In genomic region chrX:153744210-153745066, GRCh38 we compare ENCODE assay signal across 7 cellular contexts. TPM values are rescaled to one million over a fixed set of nuclear protein-coding genes. Genes with fewer than 3 reads are reported as not detected.
DNase-seq lines count a peak whose midpoint lies in the region; ATAC-seq, FAIRE-seq and TF ChIP-seq lines count a peak whose summit lies in the region.
"Had no signal": no experiment of that assay in that cellular context is flagged by ENCODE, and none has a peak within 500 bp of the region (broad histone marks: within the 10 kb centered on the region; RNA-seq: fewer than 3 reads in every experiment).

No MANE protein-coding gene starts in this region.

- H3K4me1 ChIP-seq in right atrium auricular region, result peaks cover 0 to 7% of the 10 kb centered on the region in 2 donors
- H3K4me1 ChIP-seq in iPS DF 6.9 (ENCODE audit: control insufficient read depth, insufficient read depth, low read length), result peaks cover 5% of the 10 kb centered on the region

- no peak overlapping the region for H3K4me3 Mint-ChIP-seq in natural killer cell
- H3K4me3 Mint-ChIP-seq: activated T-cell treated with anti-CD3 and anti-CD28 coated beads, Interleukin-2, amount 50 U/mL, for 72 hours had no signal

- H3K9me3 Mint-ChIP-seq in natural killer cell, result no peaks in the 10 kb centered on the region
- H3K9me3 Mint-ChIP-seq: activated T-cell treated with anti-CD3 and anti-CD28 coated beads, Interleukin-2, amount 50 U/mL, for 72 hours had no signal

- H3K4me1 Mint-ChIP-seq in natural killer cell, result peaks cover 0 to 7% of the 10 kb centered on the region in 2 donors

- H3K36me3 Mint-ChIP-seq in natural killer cell, result no peaks in the 10 kb centered on the region

- H3K27ac ChIP-seq in right atrium auricular region, result peak overlapping the region in 1 of 2 donors; percentile 4
- no peak overlapping the region for H3K27ac ChIP-seq in iPS DF 6.9 (ENCODE audit: low read length)

- H3K27me3 Mint-ChIP-seq in natural killer cell (ENCODE audit: low read depth in 2 of 2), result peaks cover 10 to 18% of the 10 kb centered on the region in 2 donors

- H3K9me3 ChIP-seq in right atrium auricular region (no peaks in the 10 kb centered on the region), iPS DF 6.9 (ENCODE audit: control insufficient read depth, insufficient read depth, low read length) (no peaks in the 10 kb centered on the region)

- TF ChIP-seq CTCF in right atrium auricular region (IDR thresholded peaks at IDR 0.05) (peak in 1 of 2 donors; percentile 40), natural killer cell (IDR thresholded peaks at IDR 0.05) (no peak)

- intact Hi-C loops in left ventricle myocardium superior (cut with micrococcal nuclease) (no loop called here), natural killer cell (cut with micrococcal nuclease) (no loop called here)

- FAIRE-seq in urothelium cell line (lab: Jason Lieb, UNC), result peak; percentile 37

- no peak overlapping the region for H3K4me3 ChIP-seq in right atrium auricular region
- H3K4me3 ChIP-seq in iPS DF 6.9 (ENCODE audit: low read length), result peak overlapping the region; percentile 42; the same call in 1 of the 2 replicates

- H3K27me3 ChIP-seq in right atrium auricular region (no peaks in the 10 kb centered on the region), iPS DF 6.9 (ENCODE audit: control insufficient read depth, insufficient read depth, low read length) (no peaks in the 10 kb centered on the region)

- DNase-seq in left ventricle myocardium superior (peak; percentile 39), right atrium auricular region (ENCODE audit: low spot score) (no peak), iPS DF 6.9 (ENCODE audit: low read depth, low spot score) (no peak), urothelium cell line (ENCODE audit: low spot score) (no peak), inferior parietal cortex (ENCODE audit: extremely low spot score) (no peak), natural killer cell (no peak)

- no peak for ATAC-seq in left ventricle myocardium superior
- no peak for ATAC-seq in natural killer cell
- ATAC-seq: activated T-cell treated with anti-CD3 and anti-CD28 coated beads, Interleukin-2, amount 50 U/mL, for 72 hours had no signal

- H3K27ac Mint-ChIP-seq in natural killer cell, result no peak overlapping the region
- H3K27ac Mint-ChIP-seq: activated T-cell treated with anti-CD3 and anti-CD28 coated beads, Interleukin-2, amount 50 U/mL, for 72 hours had no signal

- whole genome bisulfite sequencing in iPS DF 6.9 (ENCODE audit: insufficient coverage, insufficient read length), result no CpG with 5 or more reads among the region's 38 CpGs

- H3K36me3 ChIP-seq in right atrium auricular region (no peaks in the 10 kb centered on the region), iPS DF 6.9 (ENCODE audit: control insufficient read depth, insufficient read depth, low read length) (no peaks in the 10 kb centered on the region)

RNA-seq across cellular contexts. Expression of gene PLXNB3, which starts 19.6 kb away (rescaled TPM):
- total RNA-seq in left ventricle myocardium superior, result 2.4 TPM
- total RNA-seq in right atrium auricular region, result 1 to 10 TPM; 5.6 to 8.2 TPM
- total RNA-seq in natural killer cell, result 1 to 10 TPM in 2 of 3 donors, not detected in 1; 1.2 to 1.3 TPM

RNA-seq across cellular contexts. Expression of gene ABCD1, which starts 19.8 kb away (rescaled TPM):
- total RNA-seq in left ventricle myocardium superior (16.5 TPM), right atrium auricular region (10 to 100 TPM; 15.2 to 18.0 TPM), natural killer cell (10 to 100 TPM; 12.2 to 13.9 (median 13.8) TPM)

RNA-seq across cellular contexts. Expression of gene BCAP31, which starts 20.3 kb away (rescaled TPM):
- 91.6 TPM for total RNA-seq in left ventricle myocardium superior
- total RNA-seq in right atrium auricular region, result 100 to 1,000 TPM in 1 of 2 donors, 10 to 100 TPM in 1; 86.3 to 109 TPM
- 100 to 1,000 TPM; 109 to 131 (median 119) TPM for total RNA-seq in natural killer cell

RNA-seq across cellular contexts. Expression of gene SRPK3, which starts 36.4 kb away (rescaled TPM):
- total RNA-seq in left ventricle myocardium superior (43.6 TPM), right atrium auricular region (10 to 100 TPM; 19.4 to 24.6 TPM), natural killer cell (not detected)
- total RNA-seq: activated T-cell treated with anti-CD3 and anti-CD28 coated beads, Interleukin-2, amount 50 U/mL, for 72 hours had no signal

RNA-seq across cellular contexts. Expression of gene IDH3G, which starts 49.7 kb away (rescaled TPM):
- total RNA-seq in left ventricle myocardium superior (81.2 TPM), right atrium auricular region (100 to 1,000 TPM; 116 to 135 TPM), natural killer cell (10 to 100 TPM; 70.1 to 76.5 (median 71.1) TPM)
